Comparison of ENCODE assay signal across 1 cellular context in the genomic region with DNA sequence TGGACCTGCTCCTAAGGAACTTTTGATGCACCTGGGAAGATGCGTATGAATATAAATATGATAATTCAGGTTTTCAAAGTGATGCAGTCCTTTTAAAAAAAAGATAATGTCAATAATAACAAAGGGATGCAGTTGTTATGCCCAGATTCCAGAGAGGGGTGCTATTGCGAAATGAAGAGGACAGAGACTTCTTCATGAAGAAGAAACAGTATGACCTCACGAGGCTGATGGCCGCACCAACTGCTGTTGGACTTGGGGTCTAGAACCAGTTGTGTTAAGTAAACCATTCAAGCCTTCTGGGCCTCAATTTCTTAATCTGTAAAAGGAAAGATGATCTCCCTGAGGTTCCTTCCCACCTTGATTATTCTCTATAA.
TF ChIP-seq lines count a peak whose summit lies in the region.

No MANE protein-coding gene starts in this region.

TF ChIP-seq in IMR-90, 13 proteins besides CTCF, POLR2A, EP300 and RAD21 (continued from another document):
- TF ChIP-seq, protein P1, sequence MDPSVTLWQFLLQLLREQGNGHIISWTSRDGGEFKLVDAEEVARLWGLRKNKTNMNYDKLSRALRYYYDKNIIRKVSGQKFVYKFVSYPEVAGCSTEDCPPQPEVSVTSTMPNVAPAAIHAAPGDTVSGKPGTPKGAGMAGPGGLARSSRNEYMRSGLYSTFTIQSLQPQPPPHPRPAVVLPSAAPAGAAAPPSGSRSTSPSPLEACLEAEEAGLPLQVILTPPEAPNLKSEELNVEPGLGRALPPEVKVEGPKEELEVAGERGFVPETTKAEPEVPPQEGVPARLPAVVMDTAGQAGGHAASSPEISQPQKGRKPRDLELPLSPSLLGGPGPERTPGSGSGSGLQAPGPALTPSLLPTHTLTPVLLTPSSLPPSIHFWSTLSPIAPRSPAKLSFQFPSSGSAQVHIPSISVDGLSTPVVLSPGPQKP (IDR thresholded peaks at IDR 0.05; ENCODE audit: borderline replicate concordance, low read depth, low read length) = no peak
TF ChIP-seq in IMR-90: peak in this region for 1.
